In the genomic region with DNA sequence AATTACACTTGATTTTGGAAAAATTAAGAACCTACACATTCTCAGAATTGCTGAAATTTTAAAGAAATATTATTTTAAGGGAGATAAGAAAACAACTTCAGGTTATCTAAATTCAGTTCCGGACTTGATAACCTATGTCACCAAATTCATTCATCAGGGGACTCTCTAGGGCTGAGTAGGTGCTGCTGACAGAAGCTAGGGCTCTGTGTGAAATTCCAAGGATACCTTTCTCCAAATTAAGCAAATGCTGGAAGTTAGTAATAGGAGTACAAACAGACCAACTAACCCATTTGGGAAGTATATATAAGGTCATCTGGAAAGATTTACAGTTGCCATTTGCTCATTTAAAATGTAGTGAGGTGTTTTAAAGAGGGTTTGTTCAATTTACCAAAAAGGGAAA, we compare ENCODE assay signal across 10 cellular contexts.
"Had no signal": no experiment of that assay in that cellular context is flagged by ENCODE, and none has a peak within 500 bp of the region (broad histone marks: within the 10 kb centered on the region; RNA-seq: fewer than 3 reads in every experiment).

No MANE protein-coding gene starts in this region.

- H2AFZ ChIP-seq: GM23248 had no signal

- H3K4me1 ChIP-seq: HAP-1 had no signal

- H3K4me1 Mint-ChIP-seq: IgD-negative memory B cell had no signal

- FAIRE-seq: HepG2 had no signal

- H3K4me3 Mint-ChIP-seq: HFFc6, IgD-negative memory B cell had no signal

- H3K9me3 Mint-ChIP-seq: HFFc6, IgD-negative memory B cell had no signal

- H3K9ac ChIP-seq: GM23248 had no signal

- H3K27ac ChIP-seq: GM23248, HL-60 had no signal

- H3K4me3 ChIP-seq: GM23248, HAP-1 had no signal

- H3K27ac Mint-ChIP-seq: HFFc6 had no signal

- ATAC-seq: HCT116, HepG2 had no signal

- H3K27me3 Mint-ChIP-seq: IgD-negative memory B cell had no signal

- DNase-seq: GM23248, GOT3, H7, HFFc6, KBM-7 had no signal

- H3K9me3 ChIP-seq: HAP-1 had no signal
